Comparison of ENCODE assay signal across 9 cellular contexts in genomic region chr19:41945135-41945766, GRCh38. TPM values are rescaled to one million over a fixed set of nuclear protein-coding genes. Genes with fewer than 3 reads are reported as not detected.
DNase-seq lines count a peak whose midpoint lies in the region; ATAC-seq lines count a peak whose summit lies in the region.
"Had no signal": no experiment of that assay in that cellular context is flagged by ENCODE, and none has a peak within 500 bp of the region (broad histone marks: within the 10 kb centered on the region; RNA-seq: fewer than 3 reads in every experiment).

No MANE protein-coding gene starts in this region.

- H3K79me2 ChIP-seq in GM23248 (ENCODE audit: insufficient read depth), result no peaks in the 10 kb centered on the region

- H2AFZ ChIP-seq in GM23248, result no peak overlapping the region

- no peaks in the 10 kb centered on the region for H3F3A ChIP-seq in GM23248 (ENCODE audit: insufficient read depth)

- no peaks in the 10 kb centered on the region for H4K20me1 ChIP-seq in GM23248 (ENCODE audit: insufficient read depth)

- DNase-seq in activated T-cell treated with anti-CD3 and anti-CD28 coated beads for 4 hours, result peak; percentile 85
- DNase-seq in stimulated activated CD4-positive, alpha-beta T cell treated with anti-CD3 and anti-CD28 coated beads, Interleukin-15, amount 100 ng/mL, for 48 hours (ENCODE audit: low read depth in 2 of 2), result peak; percentile 88 to 89
- DNase-seq in NCI-H187 (lab: John Stamatoyannopoulos, UW), result no peak
- DNase-seq in SJCRH30, result no peak
- DNase-seq in AG08395 (ENCODE audit: low spot score), result no peak
- DNase-seq in GM23248, result no peak

- H3K9me3 ChIP-seq in SJCRH30 (replicated peaks) (no peaks in the 10 kb centered on the region), GM23248 (ENCODE audit: low read depth) (no peaks in the 10 kb centered on the region)

- H3K4me3 ChIP-seq in SJCRH30, result no peak overlapping the region
- no peak overlapping the region for H3K4me3 ChIP-seq in GM23248

- ATAC-seq in GM19438 (IDR thresholded peaks at IDR 0.05; ENCODE audit: low read depth, unreplicated experiment), result peak; percentile 72
- ATAC-seq in HG03442 (IDR thresholded peaks at IDR 0.05; ENCODE audit: unreplicated experiment), result peak; percentile 85

- H3K9me2 ChIP-seq in GM23248 (ENCODE audit: insufficient read depth), result no peaks in the 10 kb centered on the region

- H3K4me1 ChIP-seq in SJCRH30, result 0 out of 2 replicates have a peak, but pooled peaks cover 2% of the 10 kb centered on the region
- H3K4me1 ChIP-seq in GM23248 (ENCODE audit: insufficient read depth), result no peaks in the 10 kb centered on the region

- in situ Hi-C loops in GM23248 (cut with MboI), result no loop called here

- H3K9ac ChIP-seq in GM23248, result no peak overlapping the region

- H3K27ac ChIP-seq in SJCRH30 (no peak overlapping the region), GM23248 (no peak overlapping the region)

- 86 to 90% methylated on average over 8 of the region's 8 CpGs for WGBS in GM23248 (ENCODE audit: low coverage in 1 of 2, low lambda C conversion rate in 2 of 2, missing lambda C conversion rate in 2 of 2), 2 experiments

- H3K4me2 ChIP-seq in GM23248 (ENCODE audit: unreplicated experiment), result no peak overlapping the region

- H3K27me3 ChIP-seq in SJCRH30, result peaks cover 7% of the 10 kb centered on the region; the same call in 1 of the 2 replicates
- H3K27me3 ChIP-seq in GM23248 (replicated peaks; ENCODE audit: insufficient read depth), result no peaks in the 10 kb centered on the region

- H3K36me3 ChIP-seq in SJCRH30 (no peaks in the 10 kb centered on the region), GM23248 (ENCODE audit: low read depth) (no peaks in the 10 kb centered on the region)

RNA-seq across cellular contexts. Expression of gene RABAC1, which starts 13.9 kb away (rescaled TPM):
- total RNA-seq in SJCRH30 (2014; rRNA removed; shearing (Covaris generic)), result 106 and 129 TPM in 2 replicates
- 294 and 405 TPM in 2 replicates for total RNA-seq in GM23248 (2014; rRNA removed; shearing (Covaris generic))
- polyA plus RNA-seq in GM23248 (2016; fragmentation: Nextera tagmentation; extraction: Ambion mirVana), result 470 and 473 TPM in 2 replicates

RNA-seq across cellular contexts. Expression of gene ERFL, which starts 17.0 kb away (rescaled TPM):
- total RNA-seq in SJCRH30 (2014; rRNA removed; shearing (Covaris generic)), result not detected in 2 replicates
- total RNA-seq in GM23248 (2014; rRNA removed; shearing (Covaris generic)), result not detected in 2 replicates
- not detected in 2 replicates for polyA plus RNA-seq in GM23248 (2016; fragmentation: Nextera tagmentation; extraction: Ambion mirVana)
- total RNA-seq: RPMI7951 had no signal

RNA-seq across cellular contexts. Expression of gene ATP1A3, which starts 48.8 kb away (rescaled TPM):
- total RNA-seq in SJCRH30 (2014; rRNA removed; shearing (Covaris generic)), result 11.2 and 12.1 TPM in 2 replicates
- total RNA-seq in GM23248 (2014; rRNA removed; shearing (Covaris generic)), result 0.11 and 0.63 TPM in 2 replicates
- polyA plus RNA-seq in GM23248 (2016; fragmentation: Nextera tagmentation; extraction: Ambion mirVana), result 0.34 and 0.36 TPM in 2 replicates

Comparison
In these comparisons a context has a peak if more than half of its experiments do, and no peak if none do; other contexts are left out.
1. DNase-seq: peak in activated T-cell treated with anti-CD3 and anti-CD28 coated beads for 4 hours (single experiment) and stimulated activated CD4-positive, alpha-beta T cell treated with anti-CD3 and anti-CD28 coated beads, Interleukin-15, amount 100 ng/mL, for 48 hours (2 of 2); none in NCI-H187 (0 of 2), SJCRH30 (0 of 2), AG08395 (single experiment) and GM23248 (single experiment).